In genomic region chr18:48323151-48323550, GRCh38 we compare ENCODE assay signal across 18 cellular contexts.
DNase-seq lines count a peak whose midpoint lies in the region; ATAC-seq, FAIRE-seq and TF ChIP-seq lines count a peak whose summit lies in the region.
"Had no signal": no experiment of that assay in that cellular context is flagged by ENCODE, and none has a peak within 500 bp of the region (broad histone marks: within the 10 kb centered on the region; RNA-seq: fewer than 3 reads in every experiment).

No MANE protein-coding gene starts in this region.

- no peak overlapping the region for H3K4me3 ChIP-seq in bronchial epithelial cell (ENCODE audit: low read depth, low read length)
- no peak overlapping the region for H3K4me3 ChIP-seq in brain microvascular endothelial cell (ENCODE audit: low read depth, low read length)
- H3K4me3 ChIP-seq in dorsolateral prefrontal cortex = no peak overlapping the region
- H3K4me3 ChIP-seq: HAP-1 had no signal

- intact Hi-C loops in posterior vena cava (cut with DNase I) = no loop called here
- intact Hi-C loops in dorsolateral prefrontal cortex (cut with DNase I) = no loop called here

- in situ Hi-C loops in brain microvascular endothelial cell (cut with HindIII; ENCODE audit: low pct_ligation_motif_present, low sequenced_read_pairs) = no loop called here

- H3K36me3 ChIP-seq in bronchial epithelial cell (ENCODE audit: control insufficient read depth, insufficient read depth, low read length) = no peaks in the 10 kb centered on the region
- no peaks in the 10 kb centered on the region for H3K36me3 ChIP-seq in brain microvascular endothelial cell (replicated peaks)
- H3K36me3 ChIP-seq: HAP-1 had no signal

- FAIRE-seq in bronchial epithelial cell (lab: Jason Lieb, UNC) = peak; percentile 62
- FAIRE-seq: G401.6, GM12892, H54 had no signal

- H3K27me3 ChIP-seq in bronchial epithelial cell (ENCODE audit: control insufficient read depth, insufficient read depth, low read length) = no peaks in the 10 kb centered on the region
- H3K27me3 ChIP-seq in brain microvascular endothelial cell (replicated peaks) = no peaks in the 10 kb centered on the region
- H3K27me3 ChIP-seq in dorsolateral prefrontal cortex = no peaks in the 10 kb centered on the region

- DNase-seq in bronchial epithelial cell (ENCODE audit: low read depth) = no peak
- DNase-seq in epithelial cell of prostate (ENCODE audit: low read depth, low spot score) = no peak
- DNase-seq in posterior vena cava (ENCODE audit: low spot score) = peak; percentile 40
- no peak for DNase-seq in brain microvascular endothelial cell
- no peak for DNase-seq in dorsolateral prefrontal cortex
- DNase-seq: Caco-2; CD4-positive, CD25-positive, alpha-beta regulatory T cell; CD8-positive, alpha-beta T cell; DMS153; DND-41; GOT3; HFFc6 had no signal

- H3K27ac ChIP-seq in epithelial cell of prostate (peak overlapping the region; percentile 75), brain microvascular endothelial cell (no peak overlapping the region), dorsolateral prefrontal cortex (no peak overlapping the region)
- H3K27ac ChIP-seq: C4-2B had no signal

- TF ChIP-seq CTCF in bronchial epithelial cell (IDR thresholded peaks at IDR 0.05; ENCODE audit: insufficient read depth, low read length, severe bottlenecking) = no peak
- TF ChIP-seq CTCF in brain microvascular endothelial cell (IDR thresholded peaks at IDR 0.05; ENCODE audit: low read depth, low read length, missing control alignments) = no peak
- TF ChIP-seq CTCF in dorsolateral prefrontal cortex (IDR thresholded peaks at IDR 0.05 in 54 of 56, conservative IDR thresholded peaks at IDR 0.05 in 2 of 56; ENCODE audit: low read depth in 1 of 56, partially characterized antibody in 56 of 56) = no peak

- no peak for ATAC-seq in HG02973 (IDR thresholded peaks at IDR 0.05; ENCODE audit: unreplicated experiment)
- ATAC-seq: CD8-positive, alpha-beta T cell had no signal
